ENCODE assay signal across 30 cellular contexts in genomic region chr1:6691507-6691906, GRCh38. TPM values are rescaled to one million over a fixed set of nuclear protein-coding genes. Genes with fewer than 3 reads are reported as not detected.
A peak's percentile ranks its signal among the peaks of the same experiment; 100 is the strongest.
DNase-seq lines count a peak whose midpoint lies in the region; ATAC-seq and TF ChIP-seq lines count a peak whose summit lies in the region.
"Had no signal": no experiment of that assay in that cellular context is flagged by ENCODE, and none has a peak within 500 bp of the region (broad histone marks: within the 10 kb centered on the region; RNA-seq: fewer than 3 reads in every experiment).

No MANE protein-coding gene starts in this region.

- H3K4me3 ChIP-seq in MG63, result no peak overlapping the region
- H3K4me3 ChIP-seq: coronary artery, heart right ventricle, PC-9, thoracic aorta had no signal

- DNase-seq in MG63, result peak; percentile 71
- peak; percentile 34 for DNase-seq in amniotic epithelial cell (ENCODE audit: low read depth)
- DNase-seq in glomerular visceral epithelial cell (ENCODE audit: extremely low spot score), result peak; percentile 61
- DNase-seq in omental fat pad (ENCODE audit: low spot score), result no peak
- DNase-seq in medulla oblongata (ENCODE audit: extremely low spot score), result no peak
- DNase-seq in GM19238 (ENCODE audit: insufficient read length, low spot score), result no peak
- DNase-seq in NCI-H1436 treated with DMSO at 0.1 percent for 48 hours (lab: John Stamatoyannopoulos, UW), result no peak
- DNase-seq: activated CD8-positive, alpha-beta T cell treated with anti-CD3 and anti-CD28 coated beads for 36 hours; activated naive CD4-positive, alpha-beta T cell treated with anti-CD3 and anti-CD28 coated beads, Interleukin-2, amount 10 ng/mL, durations not matched to agents 7 days and 5 days; amygdala; DND-41; effector memory CD4-positive, alpha-beta T cell; foreskin keratinocyte; GF-D8; heart right ventricle; kidney; MM.1S; NCI-H1105 treated with DMSO at 0.1 percent for 48 hours; NCI-H1930; NCI-H2171 treated with DMSO at 0.1 percent for 48 hours; PC-9; SHP77; stimulated activated CD4-positive, alpha-beta T cell treated with anti-CD3 and anti-CD28 coated beads, Interleukin-12 subunit alpha, Interleukin-12 subunit beta, amount 100 ng/mL, for 4 hours; stimulated activated CD4-positive, alpha-beta T cell treated with anti-CD3 and anti-CD28 coated beads, Interleukin-2, amount 100 ng/mL, for 48 hours; stimulated activated naive CD8-positive, alpha-beta T cell treated with anti-CD3 and anti-CD28 coated beads, Interleukin-15, amount 100 ng/mL, for 72 hours; T-helper 2 cell had no signal

- ATAC-seq in omental fat pad (ENCODE audit: low FRiP score), result peak; percentile 73
- ATAC-seq in HG02642 (IDR thresholded peaks at IDR 0.05; ENCODE audit: poor library complexity, unreplicated experiment), result no peak
- ATAC-seq: activated CD8-positive, alpha-beta T cell treated with anti-CD3 and anti-CD28 coated beads for 36 hours; foreskin keratinocyte; sciatic nerve; stimulated activated naive CD8-positive, alpha-beta T cell treated with anti-CD3 and anti-CD28 coated beads, Interleukin-15, amount 100 ng/mL, for 72 hours had no signal

- no peaks in the 10 kb centered on the region; the same call in 1 of the 2 replicates for H3K27me3 ChIP-seq in MG63
- H3K27me3 ChIP-seq: foreskin keratinocyte, heart right ventricle had no signal

- no peaks in the 10 kb centered on the region for H3K9me3 ChIP-seq in MG63
- H3K9me3 ChIP-seq: heart right ventricle, thoracic aorta had no signal

- no peak for TF ChIP-seq CTCF in omental fat pad (IDR thresholded peaks at IDR 0.05)

- H3K36me3 ChIP-seq in MG63, result peaks cover 29% of the 10 kb centered on the region
- H3K36me3 ChIP-seq: thoracic aorta had no signal

RNA-seq across cellular contexts. Expression of gene DNAJC11, which starts 10.1 kb away (rescaled TPM):
- total RNA-seq in MG63 (2014; rRNA removed; shearing (Covaris generic); ENCODE audit: low replicate concordance), result 66.4 and 71.8 TPM in 2 replicates
- 10 to 100 TPM; 26.2 to 50.9 (median 30.5) TPM for total RNA-seq in omental fat pad

Comparison
In these comparisons a context has a peak if more than half of its experiments do, and no peak if none do; other contexts are left out.
1. DNase-seq: peak in MG63 (single experiment), amniotic epithelial cell (single experiment) and glomerular visceral epithelial cell (single experiment); none in omental fat pad (single experiment), medulla oblongata (single experiment), GM19238 (single experiment) and NCI-H1436 treated with DMSO at 0.1 percent for 48 hours (single experiment).